Comparison of ENCODE assay signal across 25 cellular contexts in genomic region chr15:56086566-56086965, GRCh38.
"Had no signal": no experiment of that assay in that cellular context is flagged by ENCODE, and none has a peak within 500 bp of the region (broad histone marks: within the 10 kb centered on the region; RNA-seq: fewer than 3 reads in every experiment).

No MANE protein-coding gene starts in this region.

- ATAC-seq: activated CD8-positive, alpha-beta memory T cell treated with anti-CD3 and anti-CD28 coated beads, Interleukin-2, amount 10 ng/mL, durations not matched to agents 7 days and 5 days; activated CD8-positive, alpha-beta T cell treated with anti-CD3 and anti-CD28 coated beads for 36 hours; activated naive CD8-positive, alpha-beta T cell treated with anti-CD3 and anti-CD28 coated beads, Interleukin-2, amount 50 U/mL, for 24 hours; foreskin keratinocyte; left lung; naive thymus-derived CD8-positive, alpha-beta T cell; sciatic nerve; stimulated activated effector memory CD8-positive, alpha-beta T cell treated with anti-CD3 and anti-CD28 coated beads, Interleukin-12 subunit alpha, Interleukin-12 subunit beta, amount 100 ng/mL, for 72 hours had no signal

- H2AFZ ChIP-seq: neural progenitor cell had no signal

- H3K27ac ChIP-seq: foreskin keratinocyte, left lung, neural progenitor cell, stomach, suprapubic skin, transverse colon, WERI-Rb-1 had no signal

- H3K9ac ChIP-seq: neural progenitor cell had no signal

- H3K36me3 ChIP-seq: left lung, stomach, suprapubic skin, transverse colon, WERI-Rb-1 had no signal

- H3K9me3 ChIP-seq: left lung, stomach, suprapubic skin, transverse colon had no signal

- H3K27me3 ChIP-seq: foreskin keratinocyte, left lung, neural progenitor cell, stomach, suprapubic skin, transverse colon had no signal

- H3K4me1 ChIP-seq: left lung, neural progenitor cell, stomach, suprapubic skin, transverse colon had no signal

- H3K4me2 ChIP-seq: neural progenitor cell had no signal

- H3K4me3 ChIP-seq: left lung, neural progenitor cell, stomach, suprapubic skin, transverse colon had no signal

- DNase-seq: activated CD4-positive, alpha-beta T cell treated with anti-CD3 and anti-CD28 coated beads, Interleukin-2, amount 10 ng/mL, durations not matched to agents 7 days and 5 days; activated CD4-positive, CD25-positive, alpha-beta regulatory T cell treated with anti-CD3 and anti-CD28 coated beads, Interleukin-2, amount 50 U/mL, for 72 hours; activated CD8-positive, alpha-beta memory T cell treated with anti-CD3 and anti-CD28 coated beads, Interleukin-2, amount 10 ng/mL, durations not matched to agents 7 days and 5 days; activated CD8-positive, alpha-beta T cell treated with anti-CD3 and anti-CD28 coated beads for 36 hours; activated gamma-delta T cell; activated naive CD4-positive, alpha-beta T cell treated with anti-CD3 and anti-CD28 coated beads, Interleukin-2, amount 50 U/mL, for 16 hours; activated naive CD8-positive, alpha-beta T cell treated with anti-CD3 and anti-CD28 coated beads, Interleukin-2, amount 50 U/mL, for 24 hours; activated T-cell treated with anti-CD3 and anti-CD28 coated beads for 4 hours; aorta; effector CD4-positive, alpha-beta T cell; foreskin keratinocyte; glutamatergic neuron; hippocampal formation; kidney glomerular epithelial cell; left lung; naive thymus-derived CD8-positive, alpha-beta T cell; small intestine; stimulated activated CD4-positive, alpha-beta T cell treated with anti-CD3 and anti-CD28 coated beads, Interleukin-2, amount 100 ng/mL, for 24 hours; stomach; transverse colon; WERI-Rb-1 had no signal
